Comparison of ENCODE assay signal across 1 cellular context in the genomic region with DNA sequence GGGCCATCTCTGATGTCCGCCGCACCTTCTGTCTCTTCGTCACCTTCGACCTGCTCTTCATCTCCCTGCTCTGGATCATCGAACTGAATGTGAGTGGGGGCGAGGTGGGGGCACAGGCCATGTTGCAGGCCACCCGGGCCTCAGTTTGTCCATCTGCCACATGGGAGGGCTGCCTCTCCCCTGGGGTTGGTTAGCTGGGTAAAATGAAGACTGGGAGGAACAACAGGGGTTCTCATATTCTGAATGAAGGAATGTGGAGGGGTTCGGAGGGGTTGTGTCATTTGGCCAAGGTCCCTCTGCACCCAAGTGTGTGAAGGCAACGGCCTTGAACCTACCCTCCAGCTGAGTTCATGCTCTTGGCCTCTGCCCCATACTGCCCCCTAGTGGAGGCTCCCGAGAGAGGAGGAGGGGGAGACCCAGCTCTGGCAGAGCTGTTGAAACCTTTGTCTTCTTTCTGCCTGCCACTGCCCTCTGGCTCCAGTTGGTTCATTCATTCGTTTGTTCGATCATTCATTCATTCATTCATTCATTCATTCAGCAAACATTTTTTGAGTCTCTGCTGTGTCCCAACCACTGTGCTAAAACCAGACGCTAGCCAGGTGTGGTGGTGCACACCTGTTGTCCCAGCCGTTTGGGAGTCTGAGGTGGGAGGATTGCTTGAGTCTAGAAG.
A peak's percentile ranks its signal among the peaks of the same experiment; 100 is the strongest.
TF ChIP-seq lines count a peak whose summit lies in the region.

No MANE protein-coding gene starts in this region.

TF ChIP-seq in H1, 55 proteins besides CTCF, POLR2A, EP300 and RAD21:
- TF ChIP-seq SIN3A (conservative IDR thresholded peaks at IDR 0.05 in 1 of 2, IDR thresholded peaks at IDR 0.05 in 1 of 2; ENCODE audit: low read depth in 1 of 2, low read length in 2 of 2) (peak in 1 of 2 experiments; percentile 71; a peak in 2 of 4 replicates), SP4 (IDR thresholded peaks at IDR 0.05; ENCODE audit: low read length) (no peak), KDM1A (IDR thresholded peaks at IDR 0.05; ENCODE audit: borderline replicate concordance, low read length) (0 out of 2 replicates have a peak, but pooled peaks have one; percentile 50)
- TF ChIP-seq, protein P1, sequence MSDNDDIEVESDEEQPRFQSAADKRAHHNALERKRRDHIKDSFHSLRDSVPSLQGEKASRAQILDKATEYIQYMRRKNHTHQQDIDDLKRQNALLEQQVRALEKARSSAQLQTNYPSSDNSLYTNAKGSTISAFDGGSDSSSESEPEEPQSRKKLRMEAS (IDR thresholded peaks at IDR 0.05): 0 out of 2 replicates have a peak, but pooled peaks have one; percentile 17
